16 cellular contexts compared by ENCODE assay signal in genomic region chr3:129831503-129831902, GRCh38.
"Had no signal": no experiment of that assay in that cellular context is flagged by ENCODE, and none has a peak within 500 bp of the region (broad histone marks: within the 10 kb centered on the region; RNA-seq: fewer than 3 reads in every experiment).

No MANE protein-coding gene starts in this region.

- H2AFZ ChIP-seq: hepatocyte had no signal

- H3K4me3 ChIP-seq: colonic mucosa, hepatocyte, pancreas, stomach, thyroid gland had no signal

- DNase-seq: dermis blood vessel endothelial cell; foreskin keratinocyte; mesendoderm; naive B cell; occipital lobe; pancreas; retina; small intestine; stimulated activated CD4-positive, alpha-beta T cell treated with anti-CD3 and anti-CD28 coated beads, Interleukin-12 subunit alpha, Interleukin-12 subunit beta, amount 100 ng/mL, for 4 hours; stimulated activated naive CD4-positive, alpha-beta T cell; stomach; thyroid gland had no signal

- H3K27ac ChIP-seq: colonic mucosa, foreskin keratinocyte, hepatocyte, pancreas, stomach, thyroid gland had no signal

- FAIRE-seq: pancreas, small intestine, urothelium cell line had no signal

- H3K4me1 ChIP-seq: colonic mucosa, pancreas had no signal

- ATAC-seq: foreskin keratinocyte, pancreas, sciatic nerve had no signal

- H3K4me2 ChIP-seq: hepatocyte had no signal

- H3K9me3 ChIP-seq: colonic mucosa, pancreas, stomach, thyroid gland had no signal

- H3K36me3 ChIP-seq: colonic mucosa, pancreas, thyroid gland had no signal

- H3K27me3 ChIP-seq: colonic mucosa, foreskin keratinocyte, hepatocyte, pancreas, stomach, thyroid gland had no signal
